Comparison of ENCODE assay signal across 11 cellular contexts in genomic region chr9:127447416-127448111, GRCh38. TPM values are rescaled to one million over a fixed set of nuclear protein-coding genes. Genes with fewer than 3 reads are reported as not detected.
A peak's percentile ranks its signal among the peaks of the same experiment; 100 is the strongest.
DNase-seq lines count a peak whose midpoint lies in the region; ATAC-seq lines count a peak whose summit lies in the region.
"Had no signal": no experiment of that assay in that cellular context is flagged by ENCODE, and none has a peak within 500 bp of the region (broad histone marks: within the 10 kb centered on the region; RNA-seq: fewer than 3 reads in every experiment).

No MANE protein-coding gene starts in this region.

- H3K27me3 ChIP-seq in HUES64 (ENCODE audit: insufficient read depth, low read length): no peaks in the 10 kb centered on the region

- peak overlapping the region; percentile 100; the same call in 1 of the 2 replicates for H3K9ac ChIP-seq in HUES64 (ENCODE audit: low read depth, low read length)

- H3K36me3 ChIP-seq in HUES64 (ENCODE audit: insufficient read depth, low read length) (peaks cover 72% of the 10 kb centered on the region), mesodermal cell (ENCODE audit: control insufficient read depth, insufficient read depth, low read length) (peaks cover 74% of the 10 kb centered on the region)

- in situ Hi-C loops in Caki2 (cut with HindIII; ENCODE audit: low pct_unique_long_range_greater_than_20kb, low sequenced_read_pairs): no loop called here

- peak overlapping the region; percentile 70; the same call in 1 of the 2 replicates for H3K27ac ChIP-seq in HUES64 (ENCODE audit: low read depth, low read length)
- peak overlapping the region; percentile 77 for H3K27ac ChIP-seq in mesodermal cell (ENCODE audit: low read depth, low read length, severe bottlenecking)
- H3K27ac ChIP-seq: prostate gland had no signal

- H3K9me3 ChIP-seq in HUES64 (ENCODE audit: insufficient read depth, low read depth, low read length) (no peaks in the 10 kb centered on the region), mesodermal cell (ENCODE audit: control insufficient read depth, low read length) (peaks cover 16% of the 10 kb centered on the region)
- H3K9me3 ChIP-seq: prostate gland had no signal

- WGBS in HUES64: 95% methylated on average over 7 of the region's 7 CpGs
- WGBS in mesodermal cell (ENCODE audit: insufficient coverage in 2 of 2), 2 experiments: 95 to 96% methylated on average over 4 to 6 of the region's 7 CpGs

- ATAC-seq in GM21825 (IDR thresholded peaks at IDR 0.05; ENCODE audit: unreplicated experiment): no peak
- ATAC-seq in HG03097 (IDR thresholded peaks at IDR 0.05; ENCODE audit: low FRiP score, unreplicated experiment): no peak

- H3K4me1 ChIP-seq in HUES64 (ENCODE audit: insufficient read depth, low read length) (peaks cover 3% of the 10 kb centered on the region; the same call in 1 of the 2 replicates), mesodermal cell (ENCODE audit: control insufficient read depth, insufficient read depth, low read length, poor library complexity, severe bottlenecking) (peaks cover 11% of the 10 kb centered on the region)

- peak; percentile 4 for DNase-seq in Caki2 (ENCODE audit: low read depth)
- DNase-seq in activated T-cell treated with anti-CD3 and anti-CD28 coated beads, Interleukin-2, amount 50 U/mL, for 48 hours: peak; percentile 36 to 41
- no peak for DNase-seq in SKM-1 treated with dmso at 0.1 percent for 144 hours (lab: John Stamatoyannopoulos, UW; ENCODE audit: unreplicated experiment)
- DNase-seq in NCI-H226: no peak
- DNase-seq: activated CD4-positive, CD25-positive, alpha-beta regulatory T cell treated with anti-CD3 and anti-CD28 coated beads, Interleukin-2, amount 50 U/mL, for 72 hours; NCI-H526 had no signal

- peak overlapping the region; percentile 98 for H3K4me3 ChIP-seq in HUES64 (ENCODE audit: low read length)
- H3K4me3 ChIP-seq in mesodermal cell (ENCODE audit: extremely low read depth, insufficient read depth, low read length, poor library complexity, severe bottlenecking): no peak overlapping the region
- H3K4me3 ChIP-seq: prostate gland had no signal

RNA-seq across cellular contexts. Expression of gene RPL12, which starts 3.6 kb away (rescaled TPM):
- 1,560 and 1,589 TPM in 2 replicates for total RNA-seq in Caki2 (2014; rRNA removed; shearing (Covaris generic); ENCODE audit: low replicate concordance)
- polyA plus RNA-seq in HUES64 (2013, experiment 1 of 2): 1,412 TPM
- polyA plus RNA-seq in HUES64 (2013, experiment 2 of 2): 1,543 TPM
- 1,589 TPM for polyA plus RNA-seq in mesodermal cell (2013, experiment 1 of 2)
- 1,467 TPM for polyA plus RNA-seq in mesodermal cell (2013, experiment 2 of 2)

RNA-seq across cellular contexts. Expression of gene LRSAM1, which starts 3.7 kb away (rescaled TPM):
- total RNA-seq in Caki2 (2014; rRNA removed; shearing (Covaris generic); ENCODE audit: low replicate concordance): 9.5 and 13.0 TPM in 2 replicates
- 9.9 TPM for polyA plus RNA-seq in HUES64 (2013, experiment 1 of 2)
- polyA plus RNA-seq in HUES64 (2013, experiment 2 of 2): 11.4 TPM
- polyA plus RNA-seq in mesodermal cell (2013, experiment 1 of 2): 20.3 TPM
- polyA plus RNA-seq in mesodermal cell (2013, experiment 2 of 2): 17.1 TPM

RNA-seq across cellular contexts. Expression of gene ZNF79, which starts 23.4 kb away (rescaled TPM):
- total RNA-seq in Caki2 (2014; rRNA removed; shearing (Covaris generic); ENCODE audit: low replicate concordance): 2.5 and 2.8 TPM in 2 replicates
- polyA plus RNA-seq in HUES64 (2013, experiment 1 of 2): 5.8 TPM
- 5.2 TPM for polyA plus RNA-seq in HUES64 (2013, experiment 2 of 2)
- 6.5 TPM for polyA plus RNA-seq in mesodermal cell (2013, experiment 1 of 2)
- polyA plus RNA-seq in mesodermal cell (2013, experiment 2 of 2): 6.5 TPM

RNA-seq across cellular contexts. Expression of gene SLC2A8, which starts 50.6 kb away (rescaled TPM):
- total RNA-seq in Caki2 (2014; rRNA removed; shearing (Covaris generic); ENCODE audit: low replicate concordance): 13.0 and 16.7 TPM in 2 replicates
- 18.7 TPM for polyA plus RNA-seq in HUES64 (2013, experiment 1 of 2)
- polyA plus RNA-seq in HUES64 (2013, experiment 2 of 2): 14.5 TPM
- polyA plus RNA-seq in mesodermal cell (2013, experiment 1 of 2): 14.2 TPM
- polyA plus RNA-seq in mesodermal cell (2013, experiment 2 of 2): 12.7 TPM

Comparison
In these comparisons a context has a peak if more than half of its experiments do, and no peak if none do; other contexts are left out.
1. DNase-seq: peak in Caki2 (single experiment) and activated T-cell treated with anti-CD3 and anti-CD28 coated beads, Interleukin-2, amount 50 U/mL, for 48 hours (2 of 2); none in SKM-1 treated with dmso at 0.1 percent for 144 hours (single experiment) and NCI-H226 (single experiment).